24 cellular contexts compared by ENCODE assay signal in the genomic region with DNA sequence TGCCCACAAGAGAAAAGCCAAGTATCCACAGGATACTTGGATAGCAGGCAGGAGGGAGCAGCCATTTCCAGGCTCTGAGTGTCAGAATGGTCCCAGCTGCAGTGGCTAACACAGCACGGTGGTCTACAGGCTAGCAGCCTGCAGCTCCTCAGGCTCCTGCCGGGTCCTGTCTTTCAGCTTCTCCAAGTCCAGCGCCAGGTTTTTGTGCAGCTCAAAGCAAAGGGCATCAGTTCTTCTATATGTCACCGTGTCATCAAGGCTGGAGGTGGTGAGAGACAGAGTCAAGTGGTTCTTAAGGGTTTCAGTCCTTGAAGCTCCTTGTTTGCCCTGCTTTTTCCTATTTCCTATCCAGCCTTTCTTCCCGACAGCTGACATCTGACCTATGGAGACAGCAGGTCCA.
"Had no signal": no experiment of that assay in that cellular context is flagged by ENCODE, and none has a peak within 500 bp of the region (broad histone marks: within the 10 kb centered on the region; RNA-seq: fewer than 3 reads in every experiment).

No MANE protein-coding gene starts in this region.

- H3K27ac ChIP-seq: colonic mucosa, dorsolateral prefrontal cortex, esophagus muscularis mucosa, foreskin keratinocyte, gastroesophageal sphincter, heart right ventricle, left lung, lower lobe of right lung had no signal

- DNase-seq: colonic mucosa; dermis blood vessel endothelial cell; dorsolateral prefrontal cortex; effector CD4-positive, alpha-beta T cell; effector memory CD4-positive, alpha-beta T cell; foreskin keratinocyte; head of caudate nucleus; heart right ventricle; hippocampal formation; left cardiac atrium; left lung; left ventricle myocardium superior; lower lobe of right lung; mesenchymal stem cell; mucosa of descending colon; naive B cell; naive thymus-derived CD8-positive, alpha-beta T cell had no signal

- H3K9me3 ChIP-seq: colonic mucosa, esophagus muscularis mucosa, gastroesophageal sphincter, heart right ventricle, left lung, lower lobe of right lung, mucosa of descending colon had no signal

- H3K4me3 ChIP-seq: colonic mucosa, dorsolateral prefrontal cortex, esophagus muscularis mucosa, gastroesophageal sphincter, heart right ventricle, left lung, lower lobe of right lung, mucosa of descending colon had no signal

- H3K36me3 ChIP-seq: colonic mucosa, esophagus muscularis mucosa, gastroesophageal sphincter, heart right ventricle, left lung, lower lobe of right lung had no signal

- H3K9me3 Mint-ChIP-seq: mesothelial cell of epicardium; naive B cell; naive thymus-derived CD8-positive, alpha-beta T cell had no signal

- H3K4me1 Mint-ChIP-seq: mesothelial cell of epicardium; naive B cell; naive thymus-derived CD8-positive, alpha-beta T cell had no signal

- H3K4me1 ChIP-seq: colonic mucosa, esophagus muscularis mucosa, gastroesophageal sphincter, lower lobe of right lung had no signal

- H3K36me3 Mint-ChIP-seq: mesothelial cell of epicardium; naive B cell; naive thymus-derived CD8-positive, alpha-beta T cell had no signal

- H3K27ac Mint-ChIP-seq: mesothelial cell of epicardium; naive thymus-derived CD8-positive, alpha-beta T cell had no signal

- H3K27me3 ChIP-seq: colonic mucosa, esophagus muscularis mucosa, foreskin keratinocyte, gastroesophageal sphincter, heart right ventricle, left lung had no signal

- ATAC-seq: foreskin keratinocyte; gastroesophageal sphincter; left cardiac atrium; left lung; left ventricle myocardium superior; lower lobe of right lung; mucosa of descending colon; naive thymus-derived CD8-positive, alpha-beta T cell had no signal

- FAIRE-seq: endothelial cell of umbilical vein, frontal cortex, islet of Langerhans, keratinocyte had no signal

- H3K4me3 Mint-ChIP-seq: mesothelial cell of epicardium; naive thymus-derived CD8-positive, alpha-beta T cell had no signal
